ENCODE assay signal across 10 cellular contexts in genomic region chr9:33140406-33141360, GRCh38. TPM values are rescaled to one million over a fixed set of nuclear protein-coding genes. Genes with fewer than 3 reads are reported as not detected.
A peak's percentile ranks its signal among the peaks of the same experiment; 100 is the strongest.
DNase-seq lines count a peak whose midpoint lies in the region; ATAC-seq lines count a peak whose summit lies in the region.
"Had no signal": no experiment of that assay in that cellular context is flagged by ENCODE, and none has a peak within 500 bp of the region (broad histone marks: within the 10 kb centered on the region; RNA-seq: fewer than 3 reads in every experiment).

No MANE protein-coding gene starts in this region.

- no peaks in the 10 kb centered on the region for H3K27me3 Mint-ChIP-seq in activated naive CD8-positive, alpha-beta T cell treated with anti-CD3 and anti-CD28 coated beads, Interleukin-2, amount 50 U/mL, for 24 hours
- H3K27me3 Mint-ChIP-seq in naive B cell, result no peaks in the 10 kb centered on the region
- H3K27me3 Mint-ChIP-seq in activated T-helper 2 cell treated with anti-CD3 and anti-CD28 coated beads, Interferon-gamma antibody, Interleukin-2, Interleukin-4, amounts not matched to agents 10 μg/mL and 5 μg/mL and 100 μg/mL, durations not matched to agents 14 hours and 24 hours and 36 hours (ENCODE audit: low read depth), result no peaks in the 10 kb centered on the region

- H3K9me3 Mint-ChIP-seq in activated naive CD8-positive, alpha-beta T cell treated with anti-CD3 and anti-CD28 coated beads, Interleukin-2, amount 50 U/mL, for 24 hours, result no peaks in the 10 kb centered on the region
- H3K9me3 Mint-ChIP-seq in naive B cell, result no peaks in the 10 kb centered on the region
- H3K9me3 Mint-ChIP-seq in activated T-helper 2 cell treated with anti-CD3 and anti-CD28 coated beads, Interferon-gamma antibody, Interleukin-2, Interleukin-4, amounts not matched to agents 10 μg/mL and 5 μg/mL and 100 μg/mL, durations not matched to agents 14 hours and 24 hours and 36 hours, result no peaks in the 10 kb centered on the region

- peaks cover 94% of the 10 kb centered on the region for H3K4me1 Mint-ChIP-seq in activated naive CD8-positive, alpha-beta T cell treated with anti-CD3 and anti-CD28 coated beads, Interleukin-2, amount 50 U/mL, for 24 hours
- H3K4me1 Mint-ChIP-seq in naive B cell, result peaks cover 74 to 99% (median 93%) of the 10 kb centered on the region in 3 donors
- H3K4me1 Mint-ChIP-seq in activated T-helper 2 cell treated with anti-CD3 and anti-CD28 coated beads, Interferon-gamma antibody, Interleukin-2, Interleukin-4, amounts not matched to agents 10 μg/mL and 5 μg/mL and 100 μg/mL, durations not matched to agents 14 hours and 24 hours and 36 hours (ENCODE audit: low read depth), result peaks cover 51% of the 10 kb centered on the region

- peak; percentile 44 for DNase-seq in stimulated activated CD4-positive, alpha-beta T cell treated with anti-CD3 and anti-CD28 coated beads, Interleukin-1b, Interleukin-23, amount 100 ng/mL, for 48 hours
- DNase-seq in stimulated activated CD4-positive, alpha-beta T cell treated with anti-CD3 and anti-CD28 coated beads, Interleukin-12 subunit alpha, Interleukin-12 subunit beta, amount 100 ng/mL, for 4 hours, result no peak
- no peak for DNase-seq in activated naive CD8-positive, alpha-beta T cell treated with anti-CD3 and anti-CD28 coated beads, Interleukin-2, amount 50 U/mL, for 24 hours
- no peak for DNase-seq in naive B cell
- no peak for DNase-seq in HK-2 (ENCODE audit: unreplicated experiment)
- DNase-seq in activated T-helper 2 cell treated with anti-CD3 and anti-CD28 coated beads, Interferon-gamma antibody, Interleukin-2, Interleukin-4, amounts not matched to agents 10 μg/mL and 5 μg/mL and 100 μg/mL, durations not matched to agents 14 hours and 24 hours and 36 hours (ENCODE audit: low spot score), result no peak
- no peak for DNase-seq in SKM-1 treated with dmso at 0.1 percent for 144 hours (lab: John Stamatoyannopoulos, UW; ENCODE audit: unreplicated experiment)
- no peak for DNase-seq in putamen (ENCODE audit: low spot score)
- DNase-seq: DND-41, NCI-H69 had no signal

- peaks cover 18% of the 10 kb centered on the region for H3K36me3 Mint-ChIP-seq in activated naive CD8-positive, alpha-beta T cell treated with anti-CD3 and anti-CD28 coated beads, Interleukin-2, amount 50 U/mL, for 24 hours (ENCODE audit: low read depth)
- no peaks in the 10 kb centered on the region for H3K36me3 Mint-ChIP-seq in naive B cell
- H3K36me3 Mint-ChIP-seq in activated T-helper 2 cell treated with anti-CD3 and anti-CD28 coated beads, Interferon-gamma antibody, Interleukin-2, Interleukin-4, amounts not matched to agents 10 μg/mL and 5 μg/mL and 100 μg/mL, durations not matched to agents 14 hours and 24 hours and 36 hours (ENCODE audit: low read depth), result peaks cover 12% of the 10 kb centered on the region

- peak overlapping the region; percentile 33 for H3K4me3 Mint-ChIP-seq in activated naive CD8-positive, alpha-beta T cell treated with anti-CD3 and anti-CD28 coated beads, Interleukin-2, amount 50 U/mL, for 24 hours
- peak overlapping the region; percentile 42 to 92 (median 84) for H3K4me3 Mint-ChIP-seq in naive B cell
- H3K4me3 Mint-ChIP-seq in activated T-helper 2 cell treated with anti-CD3 and anti-CD28 coated beads, Interferon-gamma antibody, Interleukin-2, Interleukin-4, amounts not matched to agents 10 μg/mL and 5 μg/mL and 100 μg/mL, durations not matched to agents 14 hours and 24 hours and 36 hours (ENCODE audit: low read depth), result no peak overlapping the region

- intact Hi-C loops in activated T-helper 2 cell treated with anti-CD3 and anti-CD28 coated beads, Interferon-gamma antibody, Interleukin-2, Interleukin-4, amounts not matched to agents 10 μg/mL and 5 μg/mL and 100 μg/mL, durations not matched to agents 14 hours and 24 hours and 36 hours (cut with micrococcal nuclease), result no loop called here

- H3K27ac Mint-ChIP-seq in activated naive CD8-positive, alpha-beta T cell treated with anti-CD3 and anti-CD28 coated beads, Interleukin-2, amount 50 U/mL, for 24 hours, result peak overlapping the region; percentile 80
- H3K27ac Mint-ChIP-seq in naive B cell, result peak overlapping the region; percentile 93 to 99 (median 98)
- H3K27ac Mint-ChIP-seq in activated T-helper 2 cell treated with anti-CD3 and anti-CD28 coated beads, Interferon-gamma antibody, Interleukin-2, Interleukin-4, amounts not matched to agents 10 μg/mL and 5 μg/mL and 100 μg/mL, durations not matched to agents 14 hours and 24 hours and 36 hours, result no peak overlapping the region

- ATAC-seq in activated naive CD8-positive, alpha-beta T cell treated with anti-CD3 and anti-CD28 coated beads, Interleukin-2, amount 50 U/mL, for 24 hours, result peak; percentile 41
- peak; percentile 27 to 32 for ATAC-seq in naive B cell (ENCODE audit: low read depth in 2 of 2)

RNA-seq across cellular contexts. Expression of gene B4GALT1, which starts 26.5 kb away (rescaled TPM):
- polyA plus RNA-seq in naive B cell (ENCODE audit: low read depth in 6 of 6), result 100 to 1,000 TPM in 1 of 6 donors, 10 to 100 TPM in 5; 30.4 to 112 (median 72.8) TPM
- 60.6 and 64.0 TPM in 2 replicates for total RNA-seq in activated T-helper 2 cell treated with anti-CD3 and anti-CD28 coated beads, Interferon-gamma antibody, Interleukin-2, Interleukin-4, amounts not matched to agents 10 μg/mL and 5 μg/mL and 100 μg/mL, durations not matched to agents 14 hours and 24 hours and 36 hours
